1 cellular context compared by ENCODE assay signal in the genomic region with DNA sequence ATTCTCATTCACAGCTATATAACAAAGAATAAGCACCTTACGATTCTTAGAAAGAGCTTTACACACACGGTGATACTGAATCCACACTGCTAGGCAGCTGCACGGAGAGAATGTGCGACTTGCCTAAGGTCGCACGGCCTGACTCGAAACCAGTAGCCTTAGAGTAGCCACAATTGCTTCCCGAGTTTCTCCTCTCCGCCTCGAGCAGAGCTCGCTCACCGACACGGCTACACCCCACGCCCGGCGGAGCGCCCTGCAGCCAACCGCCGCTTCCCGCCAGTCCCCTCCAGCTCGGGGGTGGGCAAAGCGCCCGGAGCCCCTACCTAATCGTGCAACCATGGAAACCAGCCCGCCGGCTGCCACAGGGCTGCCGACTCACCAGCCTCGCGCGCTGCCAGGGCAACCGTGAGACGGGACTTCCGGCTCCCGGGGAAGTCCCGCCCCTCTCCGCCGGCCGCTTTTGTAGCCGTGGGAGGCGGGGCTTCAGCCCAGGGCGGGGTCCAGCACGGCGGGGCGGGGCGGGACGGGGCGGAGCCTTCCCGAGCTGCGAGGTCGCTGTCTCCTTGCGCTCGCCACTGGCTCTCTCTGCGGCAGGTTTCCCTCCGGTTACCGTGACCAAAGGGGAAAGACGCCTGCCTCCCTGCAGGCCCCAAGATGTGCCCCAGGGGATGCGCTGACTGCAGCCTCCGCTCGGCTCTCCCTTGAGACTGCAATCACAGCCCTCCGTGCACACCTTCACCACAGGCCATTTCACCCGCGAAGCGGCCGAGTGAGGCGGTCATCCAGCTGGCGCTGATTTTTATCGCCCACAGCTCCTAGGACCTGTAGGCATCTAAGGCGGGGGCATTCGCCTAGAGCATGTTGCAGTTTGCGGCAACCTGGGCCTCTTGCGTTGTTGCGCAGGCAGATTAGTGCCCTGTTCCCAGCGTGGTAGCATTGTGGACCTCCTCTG.
A peak's percentile ranks its signal among the peaks of the same experiment; 100 is the strongest.
TF ChIP-seq lines count a peak whose summit lies in the region.

No MANE protein-coding gene starts in this region.

TF ChIP-seq in K562, 482 proteins besides CTCF, POLR2A, EP300 and RAD21 (continued from another document and continues in another):
- TF ChIP-seq, protein P1, sequence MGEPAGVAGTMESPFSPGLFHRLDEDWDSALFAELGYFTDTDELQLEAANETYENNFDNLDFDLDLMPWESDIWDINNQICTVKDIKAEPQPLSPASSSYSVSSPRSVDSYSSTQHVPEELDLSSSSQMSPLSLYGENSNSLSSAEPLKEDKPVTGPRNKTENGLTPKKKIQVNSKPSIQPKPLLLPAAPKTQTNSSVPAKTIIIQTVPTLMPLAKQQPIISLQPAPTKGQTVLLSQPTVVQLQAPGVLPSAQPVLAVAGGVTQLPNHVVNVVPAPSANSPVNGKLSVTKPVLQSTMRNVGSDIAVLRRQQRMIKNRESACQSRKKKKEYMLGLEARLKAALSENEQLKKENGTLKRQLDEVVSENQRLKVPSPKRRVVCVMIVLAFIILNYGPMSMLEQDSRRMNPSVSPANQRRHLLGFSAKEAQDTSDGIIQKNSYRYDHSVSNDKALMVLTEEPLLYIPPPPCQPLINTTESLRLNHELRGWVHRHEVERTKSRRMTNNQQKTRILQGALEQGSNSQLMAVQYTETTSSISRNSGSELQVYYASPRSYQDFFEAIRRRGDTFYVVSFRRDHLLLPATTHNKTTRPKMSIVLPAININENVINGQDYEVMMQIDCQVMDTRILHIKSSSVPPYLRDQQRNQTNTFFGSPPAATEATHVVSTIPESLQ (CRISPR knock-in tag; IDR thresholded peaks at IDR 0.05), result peak; percentile 76; the same call in 1 of the 2 replicates
- TF ChIP-seq, protein P2, sequence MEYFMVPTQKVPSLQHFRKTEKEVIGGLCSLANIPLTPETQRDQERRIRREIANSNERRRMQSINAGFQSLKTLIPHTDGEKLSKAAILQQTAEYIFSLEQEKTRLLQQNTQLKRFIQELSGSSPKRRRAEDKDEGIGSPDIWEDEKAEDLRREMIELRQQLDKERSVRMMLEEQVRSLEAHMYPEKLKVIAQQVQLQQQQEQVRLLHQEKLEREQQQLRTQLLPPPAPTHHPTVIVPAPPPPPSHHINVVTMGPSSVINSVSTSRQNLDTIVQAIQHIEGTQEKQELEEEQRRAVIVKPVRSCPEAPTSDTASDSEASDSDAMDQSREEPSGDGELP (CRISPR knock-in tag; IDR thresholded peaks at IDR 0.05; ENCODE audit: borderline replicate concordance), result peak; percentile 98
- TF ChIP-seq, protein P3, sequence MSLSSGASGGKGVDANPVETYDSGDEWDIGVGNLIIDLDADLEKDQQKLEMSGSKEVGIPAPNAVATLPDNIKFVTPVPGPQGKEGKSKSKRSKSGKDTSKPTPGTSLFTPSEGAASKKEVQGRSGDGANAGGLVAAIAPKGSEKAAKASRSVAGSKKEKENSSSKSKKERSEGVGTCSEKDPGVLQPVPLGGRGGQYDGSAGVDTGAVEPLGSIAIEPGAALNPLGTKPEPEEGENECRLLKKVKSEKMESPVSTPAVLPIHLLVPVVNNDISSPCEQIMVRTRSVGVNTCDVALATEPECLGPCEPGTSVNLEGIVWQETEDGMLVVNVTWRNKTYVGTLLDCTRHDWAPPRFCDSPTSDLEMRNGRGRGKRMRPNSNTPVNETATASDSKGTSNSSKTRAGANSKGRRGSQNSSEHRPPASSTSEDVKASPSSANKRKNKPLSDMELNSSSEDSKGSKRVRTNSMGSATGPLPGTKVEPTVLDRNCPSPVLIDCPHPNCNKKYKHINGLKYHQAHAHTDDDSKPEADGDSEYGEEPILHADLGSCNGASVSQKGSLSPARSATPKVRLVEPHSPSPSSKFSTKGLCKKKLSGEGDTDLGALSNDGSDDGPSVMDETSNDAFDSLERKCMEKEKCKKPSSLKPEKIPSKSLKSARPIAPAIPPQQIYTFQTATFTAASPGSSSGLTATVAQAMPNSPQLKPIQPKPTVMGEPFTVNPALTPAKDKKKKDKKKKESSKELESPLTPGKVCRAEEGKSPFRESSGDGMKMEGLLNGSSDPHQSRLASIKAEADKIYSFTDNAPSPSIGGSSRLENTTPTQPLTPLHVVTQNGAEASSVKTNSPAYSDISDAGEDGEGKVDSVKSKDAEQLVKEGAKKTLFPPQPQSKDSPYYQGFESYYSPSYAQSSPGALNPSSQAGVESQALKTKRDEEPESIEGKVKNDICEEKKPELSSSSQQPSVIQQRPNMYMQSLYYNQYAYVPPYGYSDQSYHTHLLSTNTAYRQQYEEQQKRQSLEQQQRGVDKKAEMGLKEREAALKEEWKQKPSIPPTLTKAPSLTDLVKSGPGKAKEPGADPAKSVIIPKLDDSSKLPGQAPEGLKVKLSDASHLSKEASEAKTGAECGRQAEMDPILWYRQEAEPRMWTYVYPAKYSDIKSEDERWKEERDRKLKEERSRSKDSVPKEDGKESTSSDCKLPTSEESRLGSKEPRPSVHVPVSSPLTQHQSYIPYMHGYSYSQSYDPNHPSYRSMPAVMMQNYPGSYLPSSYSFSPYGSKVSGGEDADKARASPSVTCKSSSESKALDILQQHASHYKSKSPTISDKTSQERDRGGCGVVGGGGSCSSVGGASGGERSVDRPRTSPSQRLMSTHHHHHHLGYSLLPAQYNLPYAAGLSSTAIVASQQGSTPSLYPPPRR (CRISPR knock-in tag; IDR thresholded peaks at IDR 0.05; ENCODE audit: borderline replicate concordance), result 0 out of 2 replicates have a peak, but pooled peaks have one; percentile 44
- TF ChIP-seq FOXK1 (CRISPR knock-in tag; IDR thresholded peaks at IDR 0.05; ENCODE audit: borderline replicate concordance), result peak; percentile 55; the same call in 1 of the 2 replicates
- TF ChIP-seq SRF (CRISPR knock-in tag; IDR thresholded peaks at IDR 0.05), result peak; percentile 23 to 28; a peak in 2 of 4 replicates
- TF ChIP-seq SAP30 (IDR thresholded peaks at IDR 0.05; ENCODE audit: borderline replicate concordance, insufficient read depth, low read depth, low read length, poor library complexity, severe bottlenecking), result peak; percentile 69
- TF ChIP-seq, protein P4, sequence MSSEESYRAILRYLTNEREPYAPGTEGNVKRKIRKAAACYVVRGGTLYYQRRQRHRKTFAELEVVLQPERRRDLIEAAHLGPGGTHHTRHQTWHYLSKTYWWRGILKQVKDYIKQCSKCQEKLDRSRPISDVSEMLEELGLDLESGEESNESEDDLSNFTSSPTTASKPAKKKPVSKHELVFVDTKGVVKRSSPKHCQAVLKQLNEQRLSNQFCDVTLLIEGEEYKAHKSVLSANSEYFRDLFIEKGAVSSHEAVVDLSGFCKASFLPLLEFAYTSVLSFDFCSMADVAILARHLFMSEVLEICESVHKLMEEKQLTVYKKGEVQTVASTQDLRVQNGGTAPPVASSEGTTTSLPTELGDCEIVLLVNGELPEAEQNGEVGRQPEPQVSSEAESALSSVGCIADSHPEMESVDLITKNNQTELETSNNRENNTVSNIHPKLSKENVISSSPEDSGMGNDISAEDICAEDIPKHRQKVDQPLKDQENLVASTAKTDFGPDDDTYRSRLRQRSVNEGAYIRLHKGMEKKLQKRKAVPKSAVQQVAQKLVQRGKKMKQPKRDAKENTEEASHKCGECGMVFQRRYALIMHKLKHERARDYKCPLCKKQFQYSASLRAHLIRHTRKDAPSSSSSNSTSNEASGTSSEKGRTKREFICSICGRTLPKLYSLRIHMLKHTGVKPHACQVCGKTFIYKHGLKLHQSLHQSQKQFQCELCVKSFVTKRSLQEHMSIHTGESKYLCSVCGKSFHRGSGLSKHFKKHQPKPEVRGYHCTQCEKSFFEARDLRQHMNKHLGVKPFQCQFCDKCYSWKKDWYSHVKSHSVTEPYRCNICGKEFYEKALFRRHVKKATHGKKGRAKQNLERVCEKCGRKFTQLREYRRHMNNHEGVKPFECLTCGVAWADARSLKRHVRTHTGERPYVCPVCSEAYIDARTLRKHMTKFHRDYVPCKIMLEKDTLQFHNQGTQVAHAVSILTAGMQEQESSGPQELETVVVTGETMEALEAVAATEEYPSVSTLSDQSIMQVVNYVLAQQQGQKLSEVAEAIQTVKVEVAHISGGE (CRISPR knock-in tag; IDR thresholded peaks at IDR 0.05), result peak in 1 of 3 experiments; percentile 82; a peak in 2 of 6 replicates
- peak in 1 of 2 experiments; percentile 88; a peak in 2 of 4 replicates for TF ChIP-seq HDAC1 (IDR thresholded peaks at IDR 0.05)
- TF ChIP-seq SETDB1 (IDR thresholded peaks at IDR 0.05; ENCODE audit: low read length), result no peak
- TF ChIP-seq BMI1 (IDR thresholded peaks at IDR 0.05; ENCODE audit: low read length), result peak; percentile 75
- peak; percentile 55 to 56; a peak in 1 of 4 replicates for TF ChIP-seq SIN3A (IDR thresholded peaks at IDR 0.05; ENCODE audit: borderline replicate concordance in 2 of 2, control insufficient read depth in 1 of 2, low read depth in 2 of 2, low read length in 2 of 2)
- peak; percentile 64 for TF ChIP-seq CTBP1 (IDR thresholded peaks at IDR 0.05; ENCODE audit: borderline replicate concordance)
- no peak for TF ChIP-seq KAT7 (CRISPR knock-in tag; IDR thresholded peaks at IDR 0.05; ENCODE audit: borderline replicate concordance)
- no peak for TF ChIP-seq SRSF1 (IDR thresholded peaks at IDR 0.05; ENCODE audit: low read depth, low read length)
- TF ChIP-seq SMAD4 (CRISPR knock-in tag; conservative IDR thresholded peaks at IDR 0.05), result 0 out of 2 replicates have a peak, but pooled peaks have one; percentile 25
- peak; percentile 51; the same call in 1 of the 2 replicates for TF ChIP-seq ZNF436 (CRISPR knock-in tag; IDR thresholded peaks at IDR 0.05)
- TF ChIP-seq JUN (IDR thresholded peaks at IDR 0.05; ENCODE audit: borderline replicate concordance, low read depth, low read length), result no peak
- peak; percentile 87; the same call in 1 of the 2 replicates for TF ChIP-seq JUN (CRISPR knock-in tag; IDR thresholded peaks at IDR 0.05; ENCODE audit: borderline replicate concordance)
- 0 out of 2 replicates have a peak, but pooled peaks have one; percentile 28 for TF ChIP-seq ZNF586 (CRISPR knock-in tag; conservative IDR thresholded peaks at IDR 0.05)
- TF ChIP-seq MYNN (IDR thresholded peaks at IDR 0.05), result peak; percentile 78
- TF ChIP-seq MYNN (CRISPR knock-in tag; IDR thresholded peaks at IDR 0.05), result no peak
- TF ChIP-seq MTA3 (IDR thresholded peaks at IDR 0.05; ENCODE audit: borderline replicate concordance), result peak; percentile 81
- TF ChIP-seq KLF16 (IDR thresholded peaks at IDR 0.05), result 0 out of 2 replicates have a peak, but pooled peaks have one; percentile 9
- TF ChIP-seq PTRF (tag; IDR thresholded peaks at IDR 0.05), result no peak
- TF ChIP-seq, protein P5, sequence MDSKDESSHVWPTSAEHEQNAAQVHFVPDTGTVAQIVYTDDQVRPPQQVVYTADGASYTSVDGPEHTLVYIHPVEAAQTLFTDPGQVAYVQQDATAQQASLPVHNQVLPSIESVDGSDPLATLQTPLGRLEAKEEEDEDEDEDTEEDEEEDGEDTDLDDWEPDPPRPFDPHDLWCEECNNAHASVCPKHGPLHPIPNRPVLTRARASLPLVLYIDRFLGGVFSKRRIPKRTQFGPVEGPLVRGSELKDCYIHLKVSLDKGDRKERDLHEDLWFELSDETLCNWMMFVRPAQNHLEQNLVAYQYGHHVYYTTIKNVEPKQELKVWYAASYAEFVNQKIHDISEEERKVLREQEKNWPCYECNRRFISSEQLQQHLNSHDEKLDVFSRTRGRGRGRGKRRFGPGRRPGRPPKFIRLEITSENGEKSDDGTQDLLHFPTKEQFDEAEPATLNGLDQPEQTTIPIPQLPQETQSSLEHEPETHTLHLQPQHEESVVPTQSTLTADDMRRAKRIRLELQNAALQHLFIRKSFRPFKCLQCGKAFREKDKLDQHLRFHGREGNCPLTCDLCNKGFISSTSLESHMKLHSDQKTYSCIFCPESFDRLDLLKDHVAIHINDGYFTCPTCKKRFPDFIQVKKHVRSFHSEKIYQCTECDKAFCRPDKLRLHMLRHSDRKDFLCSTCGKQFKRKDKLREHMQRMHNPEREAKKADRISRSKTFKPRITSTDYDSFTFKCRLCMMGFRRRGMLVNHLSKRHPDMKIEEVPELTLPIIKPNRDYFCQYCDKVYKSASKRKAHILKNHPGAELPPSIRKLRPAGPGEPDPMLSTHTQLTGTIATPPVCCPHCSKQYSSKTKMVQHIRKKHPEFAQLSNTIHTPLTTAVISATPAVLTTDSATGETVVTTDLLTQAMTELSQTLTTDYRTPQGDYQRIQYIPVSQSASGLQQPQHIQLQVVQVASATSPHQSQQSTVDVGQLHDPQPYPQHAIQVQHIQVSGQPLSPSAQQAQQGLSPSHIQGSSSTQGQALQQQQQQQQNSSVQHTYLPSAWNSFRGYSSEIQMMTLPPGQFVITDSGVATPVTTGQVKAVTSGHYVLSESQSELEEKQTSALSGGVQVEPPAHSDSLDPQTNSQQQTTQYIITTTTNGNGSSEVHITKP (IDR thresholded peaks at IDR 0.05; ENCODE audit: partially characterized antibody), result peak; percentile 13
- 0 out of 2 replicates have a peak, but pooled peaks have one; percentile 30 for TF ChIP-seq BCOR (IDR thresholded peaks at IDR 0.05)
- TF ChIP-seq, protein P6, sequence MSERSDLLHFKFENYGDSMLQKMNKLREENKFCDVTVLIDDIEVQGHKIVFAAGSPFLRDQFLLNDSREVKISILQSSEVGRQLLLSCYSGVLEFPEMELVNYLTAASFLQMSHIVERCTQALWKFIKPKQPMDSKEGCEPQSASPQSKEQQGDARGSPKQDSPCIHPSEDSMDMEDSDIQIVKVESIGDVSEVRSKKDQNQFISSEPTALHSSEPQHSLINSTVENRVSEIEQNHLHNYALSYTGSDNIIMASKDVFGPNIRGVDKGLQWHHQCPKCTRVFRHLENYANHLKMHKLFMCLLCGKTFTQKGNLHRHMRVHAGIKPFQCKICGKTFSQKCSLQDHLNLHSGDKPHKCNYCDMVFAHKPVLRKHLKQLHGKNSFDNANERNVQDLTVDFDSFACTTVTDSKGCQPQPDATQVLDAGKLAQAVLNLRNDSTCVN (CRISPR knock-in tag; IDR thresholded peaks at IDR 0.05), result 0 out of 2 replicates have a peak, but pooled peaks have one; percentile 49
- TF ChIP-seq, protein P7, sequence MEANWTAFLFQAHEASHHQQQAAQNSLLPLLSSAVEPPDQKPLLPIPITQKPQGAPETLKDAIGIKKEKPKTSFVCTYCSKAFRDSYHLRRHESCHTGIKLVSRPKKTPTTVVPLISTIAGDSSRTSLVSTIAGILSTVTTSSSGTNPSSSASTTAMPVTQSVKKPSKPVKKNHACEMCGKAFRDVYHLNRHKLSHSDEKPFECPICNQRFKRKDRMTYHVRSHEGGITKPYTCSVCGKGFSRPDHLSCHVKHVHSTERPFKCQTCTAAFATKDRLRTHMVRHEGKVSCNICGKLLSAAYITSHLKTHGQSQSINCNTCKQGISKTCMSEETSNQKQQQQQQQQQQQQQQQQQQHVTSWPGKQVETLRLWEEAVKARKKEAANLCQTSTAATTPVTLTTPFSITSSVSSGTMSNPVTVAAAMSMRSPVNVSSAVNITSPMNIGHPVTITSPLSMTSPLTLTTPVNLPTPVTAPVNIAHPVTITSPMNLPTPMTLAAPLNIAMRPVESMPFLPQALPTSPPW (CRISPR knock-in tag; IDR thresholded peaks at IDR 0.05), result peak; percentile 64
- TF ChIP-seq, protein P8, sequence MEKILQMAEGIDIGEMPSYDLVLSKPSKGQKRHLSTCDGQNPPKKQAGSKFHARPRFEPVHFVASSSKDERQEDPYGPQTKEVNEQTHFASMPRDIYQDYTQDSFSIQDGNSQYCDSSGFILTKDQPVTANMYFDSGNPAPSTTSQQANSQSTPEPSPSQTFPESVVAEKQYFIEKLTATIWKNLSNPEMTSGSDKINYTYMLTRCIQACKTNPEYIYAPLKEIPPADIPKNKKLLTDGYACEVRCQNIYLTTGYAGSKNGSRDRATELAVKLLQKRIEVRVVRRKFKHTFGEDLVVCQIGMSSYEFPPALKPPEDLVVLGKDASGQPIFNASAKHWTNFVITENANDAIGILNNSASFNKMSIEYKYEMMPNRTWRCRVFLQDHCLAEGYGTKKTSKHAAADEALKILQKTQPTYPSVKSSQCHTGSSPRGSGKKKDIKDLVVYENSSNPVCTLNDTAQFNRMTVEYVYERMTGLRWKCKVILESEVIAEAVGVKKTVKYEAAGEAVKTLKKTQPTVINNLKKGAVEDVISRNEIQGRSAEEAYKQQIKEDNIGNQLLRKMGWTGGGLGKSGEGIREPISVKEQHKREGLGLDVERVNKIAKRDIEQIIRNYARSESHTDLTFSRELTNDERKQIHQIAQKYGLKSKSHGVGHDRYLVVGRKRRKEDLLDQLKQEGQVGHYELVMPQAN (IDR thresholded peaks at IDR 0.05; ENCODE audit: borderline replicate concordance), result peak; percentile 85
